Comparison of ENCODE assay signal across 8 cellular contexts in genomic region chr14:77580964-77581505, GRCh38. TPM values are rescaled to one million over a fixed set of nuclear protein-coding genes. Genes with fewer than 3 reads are reported as not detected.
A peak's percentile ranks its signal among the peaks of the same experiment; 100 is the strongest.
DNase-seq lines count a peak whose midpoint lies in the region; ATAC-seq, FAIRE-seq and TF ChIP-seq lines count a peak whose summit lies in the region.

No MANE protein-coding gene starts in this region.

- no peaks in the 10 kb centered on the region for H3K27me3 Mint-ChIP-seq in T-helper 2 cell treated with Interferon-gamma antibody and Interleukin-4, amounts not matched to agents 5 μg/mL and 100 μg/mL, for 36 hours (ENCODE audit: low read depth)
- H3K27me3 Mint-ChIP-seq in glutamatergic neuron (ENCODE audit: unreplicated experiment) (no peaks in the 10 kb centered on the region), endodermal cell (ENCODE audit: insufficient read depth) (no peaks in the 10 kb centered on the region)

- H3K36me3 ChIP-seq in keratinocyte (ENCODE audit: control insufficient read depth in 2 of 2, extremely low read depth in 1 of 2, insufficient read depth in 2 of 2, low read length in 2 of 2) (peaks cover 4 to 7% of the 10 kb centered on the region in 2 experiments), endodermal cell (ENCODE audit: control insufficient read depth, insufficient read depth, low read length) (peaks cover 4% of the 10 kb centered on the region)

- peak overlapping the region; percentile 50 for H3K4me2 ChIP-seq in keratinocyte (ENCODE audit: control insufficient read depth, extremely low read depth, insufficient read depth, low read depth, low read length)

- no peak overlapping the region for H3K27ac ChIP-seq in keratinocyte (ENCODE audit: control insufficient read depth, insufficient read depth, low read length)
- H3K27ac ChIP-seq in endodermal cell (ENCODE audit: low read depth, low read length), result no peak overlapping the region

- no peaks in the 10 kb centered on the region for H3K9me1 ChIP-seq in keratinocyte (ENCODE audit: control insufficient read depth, extremely low read depth, insufficient read depth, low read length)

- H3K9me3 ChIP-seq in keratinocyte (ENCODE audit: control insufficient read depth, low read depth, low read length) (no peaks in the 10 kb centered on the region), endodermal cell (ENCODE audit: control insufficient read depth, low read length) (no peaks in the 10 kb centered on the region)

- H3K4me1 ChIP-seq in keratinocyte (ENCODE audit: control insufficient read depth, extremely low read depth, insufficient read depth, low read length), result no peaks in the 10 kb centered on the region
- peaks cover 3% of the 10 kb centered on the region for H3K4me1 ChIP-seq in endodermal cell (ENCODE audit: control insufficient read depth, insufficient read depth, low read length)

- dilution Hi-C loops in keratinocyte (cut with MboI; ENCODE audit: extremely low pct_ligation_motif_present, low sequenced_read_pairs), result no loop called here

- H3K9me3 Mint-ChIP-seq in T-helper 2 cell treated with Interferon-gamma antibody and Interleukin-4, amounts not matched to agents 5 μg/mL and 100 μg/mL, for 36 hours, result no peaks in the 10 kb centered on the region
- no peaks in the 10 kb centered on the region for H3K9me3 Mint-ChIP-seq in glutamatergic neuron (ENCODE audit: unreplicated experiment)
- no peaks in the 10 kb centered on the region for H3K9me3 Mint-ChIP-seq in endodermal cell

- no peak overlapping the region for H3K9ac ChIP-seq in keratinocyte (ENCODE audit: control insufficient read depth, extremely low read depth, insufficient read depth, low read length)
- H3K9ac ChIP-seq in endodermal cell (ENCODE audit: extremely low read depth, low read length, poor library complexity, severe bottlenecking), result no peak overlapping the region

- H3K4me3 ChIP-seq in keratinocyte (ENCODE audit: control insufficient read depth in 2 of 3, extremely low read depth in 1 of 3, insufficient read depth in 2 of 3, low read depth in 1 of 3, low read length in 3 of 3), result peak overlapping the region in 1 of 3 experiments; percentile 11
- no peak overlapping the region for H3K4me3 ChIP-seq in endodermal cell (ENCODE audit: low read length)

- H4K20me1 ChIP-seq in keratinocyte (ENCODE audit: control insufficient read depth, extremely low read depth, insufficient read depth, low read length), result no peaks in the 10 kb centered on the region

- ATAC-seq in HG03520 (IDR thresholded peaks at IDR 0.05; ENCODE audit: unreplicated experiment), result peak; percentile 79

- 92 to 100% methylated on average over 2 to 4 of the region's 4 CpGs for WGBS in endodermal cell (ENCODE audit: insufficient coverage in 1 of 2, insufficient read length in 1 of 2), 2 experiments

- H3K79me2 ChIP-seq in keratinocyte (ENCODE audit: control insufficient read depth, insufficient read depth, low read length), result peaks cover 79% of the 10 kb centered on the region

- peaks cover 26% of the 10 kb centered on the region for H3K4me1 Mint-ChIP-seq in T-helper 2 cell treated with Interferon-gamma antibody and Interleukin-4, amounts not matched to agents 5 μg/mL and 100 μg/mL, for 36 hours (ENCODE audit: low read depth)
- H3K4me1 Mint-ChIP-seq in glutamatergic neuron (ENCODE audit: low read depth, unreplicated experiment) (no peaks in the 10 kb centered on the region), endodermal cell (peaks cover 6% of the 10 kb centered on the region)

- H3K4me3 Mint-ChIP-seq in T-helper 2 cell treated with Interferon-gamma antibody and Interleukin-4, amounts not matched to agents 5 μg/mL and 100 μg/mL, for 36 hours, result peak overlapping the region; percentile 68
- H3K4me3 Mint-ChIP-seq in glutamatergic neuron (ENCODE audit: unreplicated experiment) (no peak overlapping the region), endodermal cell (no peak overlapping the region)

- DNase-seq in GM04504 (ENCODE audit: low read depth) (peak; percentile 47), GM20000 (ENCODE audit: low spot score) (peak; percentile 67), keratinocyte (ENCODE audit: low read depth, low spot score) (no peak), NOMO-1 (lab: John Stamatoyannopoulos, UW; ENCODE audit: unreplicated experiment in 2 of 2) (no peak), glutamatergic neuron (no peak), endodermal cell (no peak)
- no peak for DNase-seq in T-helper 2 cell treated with Interferon-gamma antibody and Interleukin-4, amounts not matched to agents 5 μg/mL and 100 μg/mL, for 36 hours (ENCODE audit: low spot score)

- H3K27ac Mint-ChIP-seq in T-helper 2 cell treated with Interferon-gamma antibody and Interleukin-4, amounts not matched to agents 5 μg/mL and 100 μg/mL, for 36 hours, result peak overlapping the region; percentile 76
- H3K27ac Mint-ChIP-seq in glutamatergic neuron (ENCODE audit: unreplicated experiment), result no peak overlapping the region
- no peak overlapping the region for H3K27ac Mint-ChIP-seq in endodermal cell

- H3K36me3 Mint-ChIP-seq in T-helper 2 cell treated with Interferon-gamma antibody and Interleukin-4, amounts not matched to agents 5 μg/mL and 100 μg/mL, for 36 hours (ENCODE audit: low read depth), result peaks cover 28% of the 10 kb centered on the region
- H3K36me3 Mint-ChIP-seq in glutamatergic neuron (ENCODE audit: unreplicated experiment) (no peaks in the 10 kb centered on the region), endodermal cell (ENCODE audit: low read depth) (peaks cover 18% of the 10 kb centered on the region)

- TF ChIP-seq CTCF in GM20000 (IDR thresholded peaks at IDR 0.05; ENCODE audit: extremely low read depth, missing control alignments) (no peak), keratinocyte (optimal IDR thresholded peaks at IDR 0.05 in 1 of 3, IDR thresholded peaks at IDR 0.05 in 1 of 3, conservative IDR thresholded peaks at IDR 0.05 in 1 of 3; ENCODE audit: extremely low read depth in 1 of 3, insufficient read depth in 2 of 3, low read length in 3 of 3) (no peak), glutamatergic neuron (IDR thresholded peaks at IDR 0.05; ENCODE audit: partially characterized antibody, unreplicated experiment) (no peak), endodermal cell (conservative IDR thresholded peaks at IDR 0.05) (no peak)

- H3K27me3 ChIP-seq in keratinocyte (ENCODE audit: control insufficient read depth, extremely low read depth, insufficient read depth, low read length) (no peaks in the 10 kb centered on the region), endodermal cell (ENCODE audit: control insufficient read depth, insufficient read depth, low read length, poor library complexity, severe bottlenecking) (no peaks in the 10 kb centered on the region)

- no peak overlapping the region for H2AFZ ChIP-seq in keratinocyte (ENCODE audit: control insufficient read depth, low read length)

- FAIRE-seq in keratinocyte (lab: Jason Lieb, UNC), result peak; percentile 17

RNA-seq across cellular contexts. Expression of gene SPTLC2, which starts 35.4 kb away (rescaled TPM):
- polyA plus RNA-seq in keratinocyte, result 32.4 to 46.8 TPM (median 34.8 TPM) in 3 replicates
- 34.8 TPM for polyA plus RNA-seq in keratinocyte (2011; ENCODE audit: low read depth)
- 12.6 and 17.5 TPM in 2 replicates for polyA plus RNA-seq in keratinocyte (2011; cell fraction: cytosol; rRNA removed)
- 48.0 and 56.0 TPM in 2 replicates for polyA plus RNA-seq in keratinocyte (2011; cell fraction: nucleus; rRNA removed)
- 20.2 and 29.9 TPM in 2 replicates for polyA plus RNA-seq in keratinocyte (2012; ENCODE audit: low replicate concordance)
- polyA minus RNA-seq in keratinocyte, result 40.7 to 84.1 TPM (median 56.1 TPM) in 3 replicates
- polyA minus RNA-seq in keratinocyte (2011; cell fraction: cytosol; rRNA and poly(A)+ RNA removed), result 19.4 TPM
- polyA minus RNA-seq in keratinocyte (2011; cell fraction: nucleus; rRNA and poly(A)+ RNA removed), result 62.6 and 104 TPM in 2 replicates
- total RNA-seq in glutamatergic neuron (ENCODE audit: unreplicated experiment) (33.9 TPM), endodermal cell (10 to 100 TPM; 32.6 to 32.7 TPM)
- polyA plus RNA-seq in endodermal cell (2013, experiment 1 of 2), result 12.9 TPM
- polyA plus RNA-seq in endodermal cell (2013, experiment 2 of 2), result 13.1 TPM

Comparison
In these comparisons a context has a peak if more than half of its experiments do, and no peak if none do; other contexts are left out.
1. DNase-seq: peak in GM04504 (single experiment) and GM20000 (single experiment); none in T-helper 2 cell treated with Interferon-gamma antibody and Interleukin-4, amounts not matched to agents 5 μg/mL and 100 μg/mL, for 36 hours (single experiment), keratinocyte (single experiment), NOMO-1 (0 of 2), glutamatergic neuron (single experiment) and endodermal cell (single experiment).